ENCODE assay signal across 23 cellular contexts in genomic region chr17:82935944-82936767, GRCh38.
DNase-seq lines count a peak whose midpoint lies in the region; ATAC-seq, FAIRE-seq and TF ChIP-seq lines count a peak whose summit lies in the region.
"Had no signal": no experiment of that assay in that cellular context is flagged by ENCODE, and none has a peak within 500 bp of the region (broad histone marks: within the 10 kb centered on the region; RNA-seq: fewer than 3 reads in every experiment).

No MANE protein-coding gene starts in this region.

- no peak overlapping the region for H2AK5ac ChIP-seq in H1 (ENCODE audit: low read depth, low read length)

- H3K36me3 ChIP-seq in H1 (ENCODE audit: control insufficient read depth in 2 of 4, insufficient read depth in 4 of 4, low read length in 3 of 4) (peaks cover 1 to 41% (median 22%) of the 10 kb centered on the region in 4 experiments; a peak in 6 of 8 replicates), ovary (no peaks in the 10 kb centered on the region)

- H2BK120ac ChIP-seq in H1 (replicated peaks; ENCODE audit: low read depth, low read length) = no peak overlapping the region

- H3K4me1 ChIP-seq in H1 (replicated peaks in 1 of 4; ENCODE audit: control insufficient read depth in 3 of 4, insufficient read depth in 4 of 4, low read length in 3 of 4) = no peaks in the 10 kb centered on the region
- peaks cover 4% of the 10 kb centered on the region for H3K4me1 ChIP-seq in ovary (ENCODE audit: insufficient read depth)
- H3K4me1 ChIP-seq: A549 had no signal

- H3K9me3 Mint-ChIP-seq in activated CD8-positive, alpha-beta T cell treated with anti-CD3 and anti-CD28 coated beads, Interleukin-2, amount 10 ng/mL, durations not matched to agents 7 days and 5 days (ENCODE audit: insufficient read depth) = no peaks in the 10 kb centered on the region
- no peaks in the 10 kb centered on the region for H3K9me3 Mint-ChIP-seq in activated CD8-positive, alpha-beta T cell treated with anti-CD3 and anti-CD28 coated beads for 36 hours
- H3K9me3 Mint-ChIP-seq: activated CD4-positive, alpha-beta memory T cell treated with anti-CD3 and anti-CD28 coated beads, Interleukin-2, amount 10 ng/mL, durations not matched to agents 7 days and 5 days; activated T-helper 1 cell treated with anti-CD3 and anti-CD28 coated beads, Interleukin-12 subunit alpha, Interleukin-12 subunit beta, Interleukin-2, Interleukin-4 antibody, amounts not matched to agents 30 ng/mL and 10 ng/mL and 1 ng/mL, durations not matched to agents 14 hours and 24 hours and 36 hours; T-cell had no signal

- no peak overlapping the region for H3K56ac ChIP-seq in H1 (replicated peaks; ENCODE audit: insufficient read length, low read depth, low read length)

- H3K4me3 ChIP-seq in H1 (ENCODE audit: extremely low read depth in 1 of 4, insufficient read depth in 2 of 4, low read depth in 3 of 4, low read length in 4 of 4) = no peak overlapping the region
- H3K4me3 ChIP-seq in ovary = no peak overlapping the region
- H3K4me3 ChIP-seq: A549, lung, tibial artery had no signal

- DNase-seq in activated CD8-positive, alpha-beta T cell treated with anti-CD3 and anti-CD28 coated beads, Interleukin-2, amount 10 ng/mL, durations not matched to agents 7 days and 5 days = no peak
- DNase-seq in activated CD8-positive, alpha-beta T cell treated with anti-CD3 and anti-CD28 coated beads for 36 hours = no peak
- DNase-seq in DMS79 (lab: John Stamatoyannopoulos, UW) (peak; percentile 48), H1 (ENCODE audit: low read depth in 1 of 2, low spot score in 2 of 2) (no peak), ovary (peak in 4 of 5 donors; percentile 3 to 19 (median 9)), COLO668 (lab: John Stamatoyannopoulos, UW; ENCODE audit: unreplicated experiment) (no peak), NCI-H2029 treated with DMSO at 0.1 percent for 48 hours (lab: John Stamatoyannopoulos, UW) (no peak)
- DNase-seq: activated CD4-positive, alpha-beta memory T cell treated with anti-CD3 and anti-CD28 coated beads, Interleukin-2, amount 10 ng/mL, durations not matched to agents 7 days and 5 days; cerebellar nuclear complex; effector memory CD4-positive, alpha-beta T cell; NCI-H1694 treated with DMSO at 0.1 percent for 48 hours; NK-92 treated with Interleukin-12 subunit alpha and Interleukin-12 subunit beta, amount 100 ng/mL, for 24 hours; stimulated activated CD4-positive, alpha-beta T cell treated with anti-CD3 and anti-CD28 coated beads, Interleukin-15, amount 100 ng/mL, for 24 hours; stimulated activated naive CD4-positive, alpha-beta T cell; WERI-Rb-1 had no signal

- H3K4me3 Mint-ChIP-seq in activated CD8-positive, alpha-beta T cell treated with anti-CD3 and anti-CD28 coated beads, Interleukin-2, amount 10 ng/mL, durations not matched to agents 7 days and 5 days = no peak overlapping the region
- H3K4me3 Mint-ChIP-seq in activated CD8-positive, alpha-beta T cell treated with anti-CD3 and anti-CD28 coated beads for 36 hours = no peak overlapping the region
- H3K4me3 Mint-ChIP-seq: activated CD4-positive, alpha-beta memory T cell treated with anti-CD3 and anti-CD28 coated beads, Interleukin-2, amount 10 ng/mL, durations not matched to agents 7 days and 5 days; activated T-helper 1 cell treated with anti-CD3 and anti-CD28 coated beads, Interleukin-12 subunit alpha, Interleukin-12 subunit beta, Interleukin-2, Interleukin-4 antibody, amounts not matched to agents 30 ng/mL and 10 ng/mL and 1 ng/mL, durations not matched to agents 14 hours and 24 hours and 36 hours; T-cell had no signal

- no peak overlapping the region for H3K23ac ChIP-seq in H1 (ENCODE audit: insufficient read length)

- no peak overlapping the region for H2BK20ac ChIP-seq in H1 (ENCODE audit: low read length)

- no peak overlapping the region for H2BK12ac ChIP-seq in H1 (ENCODE audit: low read depth, low read length)

- TF ChIP-seq POLR2A in H1 (IDR thresholded peaks at IDR 0.05; ENCODE audit: control extremely low read depth in 1 of 2, low read depth in 2 of 2, low read length in 2 of 2) = no peak
- TF ChIP-seq POLR2A in ovary (IDR thresholded peaks at IDR 0.05) = no peak

- peak overlapping the region; percentile 77; the same call in 1 of the 2 replicates for H2BK5ac ChIP-seq in H1 (ENCODE audit: low read depth, low read length)

- no peak overlapping the region for H3K9ac ChIP-seq in H1 (replicated peaks in 1 of 4; ENCODE audit: extremely low read depth in 1 of 4, low read depth in 3 of 4, low read length in 3 of 4)

- H3K23me2 ChIP-seq in H1 (ENCODE audit: low read depth, low read length) = no peaks in the 10 kb centered on the region

- POLR2A ChIA-PET in activated CD8-positive, alpha-beta T cell treated with anti-CD3 and anti-CD28 coated beads, Interleukin-2, amount 10 ng/mL, durations not matched to agents 7 days and 5 days (lab: Charles Lee) = no interaction called here
- POLR2A ChIA-PET in activated CD8-positive, alpha-beta T cell treated with anti-CD3 and anti-CD28 coated beads for 36 hours (lab: Charles Lee) = no interaction called here
- POLR2A ChIA-PET in H1 (lab: Charles Lee; ENCODE audit: partially characterized antibody) = interaction anchor here (1.1 kb wide), 2 partner anchors 9 to 27 kb away, joined by 3 read pairs; no protein-coding TSS in a partner anchor

- H4K91ac ChIP-seq in H1 (replicated peaks; ENCODE audit: insufficient read length, low read length) = no peak overlapping the region

- no peak overlapping the region for H4K8ac ChIP-seq in H1 (ENCODE audit: extremely low read depth, insufficient read depth, low read length)

- no peak overlapping the region for H4K5ac ChIP-seq in H1 (ENCODE audit: insufficient read length, low read depth, low read length)

- 86% methylated on average over 24 of the region's 27 CpGs; no CpG with 5 or more reads in 1 of the 2 experiments for WGBS in H1 (ENCODE audit: extremely low coverage in 1 of 2, insufficient coverage in 1 of 2, insufficient read length in 1 of 2, insufficient replicate concordance in 2 of 2, low coverage in 1 of 2, low lambda C conversion rate in 2 of 2, missing lambda C conversion rate in 1 of 2), 2 experiments
- WGBS in ovary, 3 donors = 92 to 94% (median 92%) methylated on average over 27 of the region's 27 CpGs

- peaks cover 0 to 3% of the 10 kb centered on the region in 2 experiments for H4K20me1 ChIP-seq in H1 (replicated peaks in 1 of 2; ENCODE audit: control insufficient read depth in 1 of 2, insufficient read depth in 2 of 2, low read length in 2 of 2)

- no peaks in the 10 kb centered on the region; the same call in none of the 2 replicates for H3K79me1 ChIP-seq in H1 (ENCODE audit: low read depth, low read length)

- H3K27ac Mint-ChIP-seq in activated CD8-positive, alpha-beta T cell treated with anti-CD3 and anti-CD28 coated beads, Interleukin-2, amount 10 ng/mL, durations not matched to agents 7 days and 5 days = peak overlapping the region; percentile 39
- H3K27ac Mint-ChIP-seq in activated CD8-positive, alpha-beta T cell treated with anti-CD3 and anti-CD28 coated beads for 36 hours = no peak overlapping the region
- H3K27ac Mint-ChIP-seq: activated CD4-positive, alpha-beta memory T cell treated with anti-CD3 and anti-CD28 coated beads, Interleukin-2, amount 10 ng/mL, durations not matched to agents 7 days and 5 days; activated T-helper 1 cell treated with anti-CD3 and anti-CD28 coated beads, Interleukin-12 subunit alpha, Interleukin-12 subunit beta, Interleukin-2, Interleukin-4 antibody, amounts not matched to agents 30 ng/mL and 10 ng/mL and 1 ng/mL, durations not matched to agents 14 hours and 24 hours and 36 hours; T-cell had no signal

- no peak overlapping the region for H3K14ac ChIP-seq in H1 (ENCODE audit: insufficient read length)

- H2BK15ac ChIP-seq in H1 (ENCODE audit: low read length) = no peak overlapping the region

- CTCF ChIA-PET in activated CD8-positive, alpha-beta T cell treated with anti-CD3 and anti-CD28 coated beads, Interleukin-2, amount 10 ng/mL, durations not matched to agents 7 days and 5 days (lab: Charles Lee) = no interaction called here
- CTCF ChIA-PET in activated CD8-positive, alpha-beta T cell treated with anti-CD3 and anti-CD28 coated beads for 36 hours (lab: Charles Lee) = no interaction called here
- CTCF ChIA-PET in H1 (lab: Charles Lee; ENCODE audit: partially characterized antibody) = interaction anchor here (0.6 to 1.5 kb wide), 3 partner anchors 11 to 202 kb away, joined by 3 to 4 read pairs (median 3); no protein-coding TSS in a partner anchor

- H3K18ac ChIP-seq in H1 (ENCODE audit: extremely low read depth, low read length) = no peak overlapping the region; the same call in 1 of the 2 replicates

- H3K27me3 ChIP-seq in H1 (replicated peaks in 1 of 4; ENCODE audit: control insufficient read depth in 3 of 4, extremely low read depth in 1 of 4, insufficient read depth in 3 of 4, low read length in 3 of 4) (no peaks in the 10 kb centered on the region), ovary (no peaks in the 10 kb centered on the region)
- H3K27me3 ChIP-seq: tibial artery had no signal

- H2AFZ ChIP-seq in H1 (ENCODE audit: low read length) = no peak overlapping the region

- H3K27ac ChIP-seq in H1 (ENCODE audit: low read depth, low read length) (no peak overlapping the region), ovary (no peak overlapping the region)
- H3K27ac ChIP-seq: A549, C4-2B, RWPE1, tibial artery, WERI-Rb-1 had no signal

- H3K4me2 ChIP-seq in H1 (ENCODE audit: insufficient read depth in 1 of 2, low read depth in 2 of 2, low read length in 2 of 2) = no peak overlapping the region
- H3K4me2 ChIP-seq: A549 had no signal

- H3K4me1 Mint-ChIP-seq in activated CD8-positive, alpha-beta T cell treated with anti-CD3 and anti-CD28 coated beads, Interleukin-2, amount 10 ng/mL, durations not matched to agents 7 days and 5 days (ENCODE audit: low read depth) = no peaks in the 10 kb centered on the region
- no peaks in the 10 kb centered on the region for H3K4me1 Mint-ChIP-seq in activated CD8-positive, alpha-beta T cell treated with anti-CD3 and anti-CD28 coated beads for 36 hours (ENCODE audit: low read depth)
- H3K4me1 Mint-ChIP-seq: activated CD4-positive, alpha-beta memory T cell treated with anti-CD3 and anti-CD28 coated beads, Interleukin-2, amount 10 ng/mL, durations not matched to agents 7 days and 5 days had no signal

- no peak for ATAC-seq in activated CD8-positive, alpha-beta T cell treated with anti-CD3 and anti-CD28 coated beads, Interleukin-2, amount 10 ng/mL, durations not matched to agents 7 days and 5 days
- ATAC-seq in activated CD8-positive, alpha-beta T cell treated with anti-CD3 and anti-CD28 coated beads for 36 hours = no peak
- no peak for ATAC-seq in HG03565 (IDR thresholded peaks at IDR 0.05; ENCODE audit: unreplicated experiment)
- ATAC-seq: A549, T-cell had no signal

- no peak overlapping the region for H3K4ac ChIP-seq in H1 (replicated peaks; ENCODE audit: insufficient read length, low read depth, low read length)

- no peak for TF ChIP-seq CTCF in activated CD8-positive, alpha-beta T cell treated with anti-CD3 and anti-CD28 coated beads for 36 hours (IDR thresholded peaks at IDR 0.05)
- TF ChIP-seq CTCF in H1 (IDR thresholded peaks at IDR 0.05; ENCODE audit: control extremely low read depth in 1 of 3, insufficient read depth in 1 of 3, low read depth in 1 of 3, low read length in 3 of 3) = no peak
- no peak for TF ChIP-seq CTCF in ovary (IDR thresholded peaks at IDR 0.05)

- TF ChIP-seq RAD21 in H1 (IDR thresholded peaks at IDR 0.05 in 1 of 2, conservative IDR thresholded peaks at IDR 0.05 in 1 of 2; ENCODE audit: low read depth in 2 of 2, low read length in 2 of 2) = no peak

- peaks cover 46% of the 10 kb centered on the region for H3K36me3 Mint-ChIP-seq in activated CD8-positive, alpha-beta T cell treated with anti-CD3 and anti-CD28 coated beads, Interleukin-2, amount 10 ng/mL, durations not matched to agents 7 days and 5 days (ENCODE audit: low read depth)
- peaks cover 25% of the 10 kb centered on the region for H3K36me3 Mint-ChIP-seq in activated CD8-positive, alpha-beta T cell treated with anti-CD3 and anti-CD28 coated beads for 36 hours (ENCODE audit: low read depth)

- FAIRE-seq in H1 (lab: Jason Lieb, UNC) = no peak
- FAIRE-seq: A549 had no signal

- no peaks in the 10 kb centered on the region for H3K79me2 ChIP-seq in H1 (ENCODE audit: control insufficient read depth in 1 of 2, insufficient read depth in 2 of 2, low read length in 2 of 2)

- intact Hi-C loops in activated CD8-positive, alpha-beta T cell treated with anti-CD3 and anti-CD28 coated beads for 36 hours (cut with micrococcal nuclease) = no loop called here
- intact Hi-C loops in ovary (cut with DNase I) = no loop called here

- TF ChIP-seq EP300 in H1 (IDR thresholded peaks at IDR 0.05; ENCODE audit: borderline replicate concordance in 1 of 2, low read depth in 2 of 2, low read length in 2 of 2) (no peak), ovary (IDR thresholded peaks at IDR 0.05) (no peak)

- H3K27me3 Mint-ChIP-seq in activated CD8-positive, alpha-beta T cell treated with anti-CD3 and anti-CD28 coated beads, Interleukin-2, amount 10 ng/mL, durations not matched to agents 7 days and 5 days (ENCODE audit: low read depth) = no peaks in the 10 kb centered on the region
- no peaks in the 10 kb centered on the region for H3K27me3 Mint-ChIP-seq in activated CD8-positive, alpha-beta T cell treated with anti-CD3 and anti-CD28 coated beads for 36 hours
- H3K27me3 Mint-ChIP-seq: activated CD4-positive, alpha-beta memory T cell treated with anti-CD3 and anti-CD28 coated beads, Interleukin-2, amount 10 ng/mL, durations not matched to agents 7 days and 5 days; T-cell had no signal

- H3K9me3 ChIP-seq in H1 (ENCODE audit: insufficient read depth in 2 of 2, low read depth in 1 of 2, low read length in 1 of 2) (peaks cover 0 to 7% of the 10 kb centered on the region in 2 experiments; a peak in 1 of 4 replicates), ovary (no peaks in the 10 kb centered on the region)
- H3K9me3 ChIP-seq: A549, tibial artery had no signal

Comparison
In these comparisons a context has a peak if more than half of its experiments do, and no peak if none do; other contexts are left out.
1. DNase-seq: peak in DMS79 (single experiment) and ovary (4 of 5); none in activated CD8-positive, alpha-beta T cell treated with anti-CD3 and anti-CD28 coated beads, Interleukin-2, amount 10 ng/mL, durations not matched to agents 7 days and 5 days (single experiment), activated CD8-positive, alpha-beta T cell treated with anti-CD3 and anti-CD28 coated beads for 36 hours (single experiment), H1 (0 of 2), COLO668 (single experiment) and NCI-H2029 treated with DMSO at 0.1 percent for 48 hours (single experiment).